20 cellular contexts compared by ENCODE assay signal in genomic region chr12:92446082-92446460, GRCh38.
DNase-seq lines count a peak whose midpoint lies in the region; ATAC-seq and TF ChIP-seq lines count a peak whose summit lies in the region.
"Had no signal": no experiment of that assay in that cellular context is flagged by ENCODE, and none has a peak within 500 bp of the region (broad histone marks: within the 10 kb centered on the region; RNA-seq: fewer than 3 reads in every experiment).

No MANE protein-coding gene starts in this region.

- no peaks in the 10 kb centered on the region for H3K9me2 ChIP-seq in SU-DHL-6 (replicated peaks; ENCODE audit: insufficient read depth, low read length)
- H3K9me2 ChIP-seq: SK-N-SH had no signal

- peak overlapping the region; percentile 11 for H3K4me3 ChIP-seq in SU-DHL-6 (ENCODE audit: insufficient read depth, low read length, poor library complexity, severe bottlenecking)
- no peak overlapping the region for H3K4me3 ChIP-seq in gastrocnemius medialis
- H3K4me3 ChIP-seq: GM23338, ovary had no signal

- peaks cover 9 to 10% of the 10 kb centered on the region in 2 donors for H3K4me1 ChIP-seq in gastrocnemius medialis
- H3K4me1 ChIP-seq: BE2C had no signal

- peak overlapping the region; percentile 63 for H3K4me2 ChIP-seq in SU-DHL-6 (ENCODE audit: low read depth, low read length, poor library complexity, severe bottlenecking)
- H3K4me2 ChIP-seq: GM23338, SK-N-SH had no signal

- H3K9ac ChIP-seq in SU-DHL-6 (ENCODE audit: low read length), result peak overlapping the region; percentile 56
- H3K9ac ChIP-seq: SK-N-SH had no signal

- H4K20me1 ChIP-seq in SU-DHL-6 (ENCODE audit: low read depth, low read length), result no peaks in the 10 kb centered on the region

- DNase-seq in gastrocnemius medialis, result no peak
- DNase-seq in stimulated activated CD4-positive, alpha-beta T cell treated with anti-CD3 and anti-CD28 coated beads, Interleukin-2, amount 100 ng/mL, for 24 hours, result no peak
- no peak for DNase-seq in mesenteric fat pad (ENCODE audit: low spot score)
- no peak for DNase-seq in activated CD4-positive, CD25-positive, alpha-beta regulatory T cell (lab: John Stamatoyannopoulos, UW)
- DNase-seq: activated CD4-positive, alpha-beta T cell treated with anti-CD3 and anti-CD28 coated beads for 1 hour; activated T-cell treated with anti-CD3 and anti-CD28 coated beads, Interleukin-2, amount 50 U/mL, for 72 hours; BE2C; EL; IMR-90; NCI-H1436 treated with DMSO at 0.1 percent for 48 hours; NCI-H774; ovary; SK-N-SH; stimulated activated CD4-positive, alpha-beta T cell treated with anti-CD3 and anti-CD28 coated beads, Interleukin-2, amount 100 ng/mL, for 48 hours; stimulated activated naive CD8-positive, alpha-beta T cell treated with anti-CD3 and anti-CD28 coated beads, Interleukin-15, amount 100 ng/mL, for 72 hours had no signal

- in situ Hi-C loops in gastrocnemius medialis (cut with MboI; ENCODE audit: low sequenced_read_pairs in 4 of 4), result no loop called here

- no peaks in the 10 kb centered on the region for H3K79me2 ChIP-seq in SU-DHL-6 (ENCODE audit: insufficient read depth, low read length)

- H3K27ac ChIP-seq in SU-DHL-6 (ENCODE audit: low read depth, low read length) (peak overlapping the region; percentile 93), gastrocnemius medialis (peak overlapping the region; percentile 65 to 76 (median 71))

- peak; percentile 5 for ATAC-seq in GM18519 (IDR thresholded peaks at IDR 0.05; ENCODE audit: low FRiP score, unreplicated experiment)
- peak; percentile 2 for ATAC-seq in HG02642 (IDR thresholded peaks at IDR 0.05; ENCODE audit: poor library complexity, unreplicated experiment)
- no peak for ATAC-seq in gastrocnemius medialis
- ATAC-seq in GM21619 (IDR thresholded peaks at IDR 0.05; ENCODE audit: unreplicated experiment), result no peak
- ATAC-seq: activated T-cell treated with anti-CD3 and anti-CD28 coated beads, Interleukin-2, amount 50 U/mL, for 72 hours; GM23338; stimulated activated naive CD8-positive, alpha-beta T cell treated with anti-CD3 and anti-CD28 coated beads, Interleukin-15, amount 100 ng/mL, for 72 hours had no signal

- intact Hi-C loops in gastrocnemius medialis (cut with DNase I; ENCODE audit: low total_unique reads), result no loop called here

- H3F3A ChIP-seq in SU-DHL-6 (ENCODE audit: insufficient read depth), result peaks cover 28% of the 10 kb centered on the region

- H3K36me3 ChIP-seq in SU-DHL-6 (ENCODE audit: low read length) (no peaks in the 10 kb centered on the region), gastrocnemius medialis (no peaks in the 10 kb centered on the region)
- H3K36me3 ChIP-seq: BE2C, ovary had no signal

- no peak for TF ChIP-seq POLR2A in gastrocnemius medialis (IDR thresholded peaks at IDR 0.05)

- no peak overlapping the region for H2AFZ ChIP-seq in SU-DHL-6 (ENCODE audit: low read depth, low read length, severe bottlenecking)
- H2AFZ ChIP-seq: GM23338 had no signal

- TF ChIP-seq CTCF in SU-DHL-6 (IDR thresholded peaks at IDR 0.05; ENCODE audit: insufficient read depth, low read length, poor library complexity, severe bottlenecking) (no peak), gastrocnemius medialis (IDR thresholded peaks at IDR 0.05 in 4 of 5, conservative IDR thresholded peaks at IDR 0.05 in 1 of 5) (no peak)

- no peaks in the 10 kb centered on the region for H3K27me3 ChIP-seq in SU-DHL-6 (ENCODE audit: low read length)
- H3K27me3 ChIP-seq in gastrocnemius medialis, result no peaks in the 10 kb centered on the region
- H3K27me3 ChIP-seq: BE2C, ovary had no signal

- H3K9me3 ChIP-seq in SU-DHL-6 (ENCODE audit: insufficient read depth, low read length), result no peaks in the 10 kb centered on the region; the same call in 1 of the 2 replicates
- no peaks in the 10 kb centered on the region for H3K9me3 ChIP-seq in gastrocnemius medialis
- H3K9me3 ChIP-seq: BE2C, ovary, SK-N-SH had no signal

Comparison
In these comparisons a context has a peak if more than half of its experiments do, and no peak if none do; other contexts are left out.
1. ATAC-seq: peak in GM18519 (single experiment) and HG02642 (single experiment); none in gastrocnemius medialis (0 of 2) and GM21619 (single experiment).